Comparison of ENCODE assay signal across 30 cellular contexts in the genomic region with DNA sequence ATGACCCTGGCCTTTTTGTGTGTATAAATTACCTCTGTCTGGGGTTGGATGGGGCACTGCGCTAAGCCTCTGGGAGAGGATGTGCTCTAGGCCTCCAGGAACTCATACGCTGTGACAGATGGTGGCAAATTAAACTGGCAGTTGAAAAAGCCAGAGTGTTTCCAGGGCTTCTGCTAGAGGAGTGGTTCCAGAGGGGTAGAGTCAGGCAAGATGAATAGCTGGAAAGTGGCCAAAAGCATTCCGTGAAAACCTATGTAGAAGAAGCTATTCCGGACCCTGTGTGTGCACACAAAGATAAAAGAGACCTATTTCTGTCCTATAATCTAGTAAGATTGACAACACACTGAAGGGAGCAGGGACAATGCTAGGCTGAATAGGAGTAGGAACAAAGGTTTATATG.
DNase-seq lines count a peak whose midpoint lies in the region; ATAC-seq, FAIRE-seq and TF ChIP-seq lines count a peak whose summit lies in the region.
"Had no signal": no experiment of that assay in that cellular context is flagged by ENCODE, and none has a peak within 500 bp of the region (broad histone marks: within the 10 kb centered on the region; RNA-seq: fewer than 3 reads in every experiment).

No MANE protein-coding gene starts in this region.

- H3K36me3 Mint-ChIP-seq in nephron progenitor cell (ENCODE audit: low read depth), result peaks cover 6% of the 10 kb centered on the region

- no peak overlapping the region for H3K4me3 ChIP-seq in WERI-Rb-1 (ENCODE audit: low read depth, low read length)
- H3K4me3 ChIP-seq: gastroesophageal sphincter, left lung, thoracic aorta had no signal

- no peaks in the 10 kb centered on the region for H3K9me3 ChIP-seq in WERI-Rb-1 (ENCODE audit: severe bottlenecking)
- H3K9me3 ChIP-seq: thoracic aorta had no signal

- no peak for TF ChIP-seq CTCF in GM13976 (IDR thresholded peaks at IDR 0.05; ENCODE audit: borderline replicate concordance, control extremely low read depth, extremely low read depth, insufficient read depth, missing control alignments)
- TF ChIP-seq CTCF in WERI-Rb-1 (IDR thresholded peaks at IDR 0.05; ENCODE audit: low read depth, low read length), result no peak
- no peak for TF ChIP-seq CTCF in nephron progenitor cell (IDR thresholded peaks at IDR 0.05)

- peaks cover 6% of the 10 kb centered on the region for H3K4me1 Mint-ChIP-seq in nephron progenitor cell

- H3K4me3 Mint-ChIP-seq in nephron progenitor cell, result no peak overlapping the region
- H3K4me3 Mint-ChIP-seq: CD14-positive monocyte, HFFc6, immature natural killer cell had no signal

- ATAC-seq in left cardiac atrium (no peak), HG02870 (IDR thresholded peaks at IDR 0.05; ENCODE audit: unreplicated experiment) (no peak), GM18520 (IDR thresholded peaks at IDR 0.05; ENCODE audit: unreplicated experiment) (no peak)
- ATAC-seq: gastroesophageal sphincter; left lung; Panc1; stimulated activated naive CD8-positive, alpha-beta T cell treated with anti-CD3 and anti-CD28 coated beads, Interleukin-15, Interleukin-2, amounts not matched to agents 100 U/mL and 50 U/mL, for 24 hours had no signal

- intact Hi-C loops in left cardiac atrium (cut with DNase I), result loop anchor here in 1 of 2 donors (5.0 kb wide), 1 partner anchor 578 kb away; no protein-coding TSS in a partner anchor

- H3K27me3 ChIP-seq in WERI-Rb-1 (ENCODE audit: insufficient read depth, low read depth, severe bottlenecking), result no peaks in the 10 kb centered on the region
- H3K27me3 ChIP-seq: gastroesophageal sphincter, left lung had no signal

- H3K27ac Mint-ChIP-seq in nephron progenitor cell, result peak overlapping the region; percentile 7
- H3K27ac Mint-ChIP-seq: HFFc6, progenitor cell of endocrine pancreas had no signal

- peaks cover 11% of the 10 kb centered on the region for H3K9me3 Mint-ChIP-seq in nephron progenitor cell

- no peak for FAIRE-seq in GM19239 (lab: Jason Lieb, UNC)

- peak; percentile 0 for DNase-seq in GM13976 (ENCODE audit: low spot score)
- DNase-seq in NCI-H2227 (lab: John Stamatoyannopoulos, UW; ENCODE audit: unreplicated experiment), result peak; percentile 52
- peak; percentile 86 for DNase-seq in WERI-Rb-1
- DNase-seq in nephron progenitor cell, result no peak
- no peak for DNase-seq in GM19239 (ENCODE audit: insufficient read length, low spot score)
- DNase-seq in left cardiac atrium, result no peak
- DNase-seq: activated CD4-positive, alpha-beta T cell treated with anti-CD3 and anti-CD28 coated beads for 48 hours; activated naive CD4-positive, alpha-beta T cell treated with Interleukin-2 at 50 U/mL for 16 hours; activated T-cell treated with anti-CD3 and anti-CD28 coated beads, Interleukin-2, amount 50 U/mL, for 1 hour; dermis blood vessel endothelial cell; GOT3; HFFc6; hypothalamus; immature natural killer cell; left lung; mesenchymal stem cell; NCI-H1048; NCI-H1930; NCI-H510A; SHP77; stimulated activated naive CD8-positive, alpha-beta T cell treated with anti-CD3 and anti-CD28 coated beads, Interleukin-15, Interleukin-2, amounts not matched to agents 100 U/mL and 50 U/mL, for 24 hours; T-helper 9 cell had no signal

- H3K27ac ChIP-seq in WERI-Rb-1, result peak overlapping the region; percentile 57
- H3K27ac ChIP-seq: gastroesophageal sphincter, left lung, thoracic aorta, VCaP had no signal

- in situ Hi-C loops in GM13976 (cut with MboI; ENCODE audit: low sequenced_read_pairs, unreplicated experiment), result no loop called here

- H3K27me3 Mint-ChIP-seq in nephron progenitor cell (ENCODE audit: low read depth, poor library complexity), result peaks cover 3% of the 10 kb centered on the region
- H3K27me3 Mint-ChIP-seq: progenitor cell of endocrine pancreas had no signal

- H3K36me3 ChIP-seq in WERI-Rb-1, result no peaks in the 10 kb centered on the region
- H3K36me3 ChIP-seq: thoracic aorta had no signal

Comparison
In these comparisons a context has a peak if more than half of its experiments do, and no peak if none do; other contexts are left out.
1. DNase-seq: peak in GM13976 (single experiment), NCI-H2227 (single experiment) and WERI-Rb-1 (single experiment); none in nephron progenitor cell (single experiment), GM19239 (single experiment) and left cardiac atrium (single experiment).